Comparison of ENCODE assay signal across 14 cellular contexts in the genomic region with DNA sequence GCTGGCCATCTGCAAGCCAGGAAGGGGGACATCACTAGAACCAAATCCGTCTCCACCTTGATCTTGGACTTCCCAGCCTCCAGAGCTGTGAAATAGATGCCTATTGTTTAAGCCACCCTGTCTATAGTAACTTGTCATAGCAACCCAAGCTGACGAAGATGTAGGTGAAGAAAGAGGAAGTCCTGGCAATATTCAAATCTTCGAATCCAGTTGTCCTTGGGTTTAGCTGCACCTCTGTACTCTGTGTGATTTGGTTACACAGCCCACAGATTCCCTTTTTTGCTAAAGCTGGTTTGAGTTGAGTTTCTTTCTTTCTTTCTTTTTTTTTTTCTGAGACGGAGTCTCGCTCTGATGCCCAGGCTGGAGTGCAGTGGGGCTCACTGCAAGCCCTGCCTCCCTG.
DNase-seq lines count a peak whose midpoint lies in the region; ATAC-seq, FAIRE-seq and TF ChIP-seq lines count a peak whose summit lies in the region.
"Had no signal": no experiment of that assay in that cellular context is flagged by ENCODE, and none has a peak within 500 bp of the region (broad histone marks: within the 10 kb centered on the region; RNA-seq: fewer than 3 reads in every experiment).

No MANE protein-coding gene starts in this region.

- BruUV-seq in Caco-2 (replicated peaks; lab: Mats Ljungman, UMichigan), result no TSS peak

- H3K36me3 ChIP-seq in Caco-2 (ENCODE audit: control insufficient read depth, insufficient read depth, low read length) (no peaks in the 10 kb centered on the region), aorta (ENCODE audit: control insufficient read depth in 1 of 2, insufficient read depth in 2 of 2, low read length in 1 of 2) (no peaks in the 10 kb centered on the region)
- H3K36me3 ChIP-seq: cardiac muscle cell had no signal

- no peak overlapping the region for H3K4me3 ChIP-seq in Caco-2 (ENCODE audit: low read depth, low read length)
- H3K4me3 ChIP-seq in aorta (ENCODE audit: low read length in 2 of 2), result no peak overlapping the region
- H3K4me3 ChIP-seq: cardiac muscle cell had no signal

- H3K4me3 Mint-ChIP-seq in T-helper 17 cell (no peak overlapping the region), Caco-2 (ENCODE audit: unreplicated experiment) (no peak overlapping the region)
- no peak overlapping the region for H3K4me3 Mint-ChIP-seq in CD4-positive, alpha-beta T cell
- H3K4me3 Mint-ChIP-seq: activated CD8-positive, alpha-beta T cell treated with anti-CD3 and anti-CD28 coated beads, Interleukin-2, amount 10 ng/mL, durations not matched to agents 7 days and 5 days; nephron had no signal

- H3K27me3 ChIP-seq in CD4-positive, alpha-beta T cell (ENCODE audit: control insufficient read depth, insufficient read depth, low read length), result no peaks in the 10 kb centered on the region
- H3K27me3 ChIP-seq in Caco-2 (replicated peaks; ENCODE audit: control insufficient read depth, insufficient read depth, low read length), result no peaks in the 10 kb centered on the region
- no peaks in the 10 kb centered on the region for H3K27me3 ChIP-seq in aorta (ENCODE audit: control insufficient read depth in 1 of 2, insufficient read depth in 2 of 2, low read length in 1 of 2)
- H3K27me3 ChIP-seq: cardiac muscle cell had no signal

- H3K9me3 ChIP-seq in T-helper 17 cell (ENCODE audit: control insufficient read depth, low read length, poor library complexity, severe bottlenecking), result no peaks in the 10 kb centered on the region
- H3K9me3 ChIP-seq in CD4-positive, alpha-beta T cell (ENCODE audit: control insufficient read depth, low read length), result no peaks in the 10 kb centered on the region
- no peaks in the 10 kb centered on the region for H3K9me3 ChIP-seq in Caco-2
- no peaks in the 10 kb centered on the region for H3K9me3 ChIP-seq in aorta (ENCODE audit: control insufficient read depth, low read length)

- H3K27ac ChIP-seq in CD4-positive, alpha-beta T cell (ENCODE audit: low read depth, low read length), result no peak overlapping the region
- H3K27ac ChIP-seq in aorta (ENCODE audit: low read depth in 1 of 2, low read length in 2 of 2), result no peak overlapping the region
- H3K27ac ChIP-seq: cardiac muscle cell had no signal

- no peak for TF ChIP-seq POLR2A in GM12891 (IDR thresholded peaks at IDR 0.05; ENCODE audit: low read depth, low read length)

- H3K27me3 Mint-ChIP-seq in T-helper 17 cell (no peaks in the 10 kb centered on the region), Caco-2 (ENCODE audit: insufficient read depth, unreplicated experiment) (no peaks in the 10 kb centered on the region)
- no peaks in the 10 kb centered on the region for H3K27me3 Mint-ChIP-seq in CD4-positive, alpha-beta T cell
- H3K27me3 Mint-ChIP-seq: CD8-positive, alpha-beta memory T cell had no signal

- intact Hi-C loops in CD4-positive, alpha-beta T cell (cut with DNase I, micrococcal nuclease), result loop anchor here in 1 of 2 experiments (10.0 kb wide), 1 partner anchor 119 kb away; no protein-coding TSS in a partner anchor
- intact Hi-C loops in Caco-2 (cut with micrococcal nuclease; ENCODE audit: unreplicated experiment) (no loop called here), aorta (cut with DNase I) (no loop called here)

- H3K4me1 ChIP-seq in Caco-2, result peaks cover 12% of the 10 kb centered on the region; the same call in 1 of the 2 replicates
- H3K4me1 ChIP-seq in aorta (ENCODE audit: control insufficient read depth in 1 of 2, insufficient read depth in 2 of 2, low read length in 2 of 2), result no peaks in the 10 kb centered on the region

- CTCF ChIA-PET in CD4-positive, alpha-beta T cell (lab: Charles Lee), result interaction anchor here (0.6 kb wide), 1 partner anchor 1656 kb away, joined by 3 read pairs; no protein-coding TSS in a partner anchor
- CTCF ChIA-PET in Caco-2 (lab: Charles Lee), result no interaction called here

- H3K36me3 Mint-ChIP-seq in T-helper 17 cell (ENCODE audit: low read depth), result no peaks in the 10 kb centered on the region
- no peaks in the 10 kb centered on the region for H3K36me3 Mint-ChIP-seq in CD4-positive, alpha-beta T cell (ENCODE audit: low read depth)
- H3K36me3 Mint-ChIP-seq in Caco-2 (ENCODE audit: insufficient read depth, unreplicated experiment), result no peaks in the 10 kb centered on the region

- POLR2A ChIA-PET in CD4-positive, alpha-beta T cell (lab: Charles Lee), result no interaction called here
- POLR2A ChIA-PET in Caco-2 (lab: Charles Lee), result no interaction called here

- peaks cover 33% of the 10 kb centered on the region for H3K4me1 Mint-ChIP-seq in T-helper 17 cell
- H3K4me1 Mint-ChIP-seq in CD4-positive, alpha-beta T cell (ENCODE audit: low read depth), result peaks cover 40% of the 10 kb centered on the region
- peaks cover 14% of the 10 kb centered on the region for H3K4me1 Mint-ChIP-seq in Caco-2 (ENCODE audit: low read depth, unreplicated experiment)

- peak; percentile 78 for FAIRE-seq in GM12891 (lab: Jason Lieb, UNC)

- DNase-seq in GM12891 (ENCODE audit: insufficient read length, low spot score) (no peak), T-helper 17 cell (no peak), activated gamma-delta T cell (lab: John Stamatoyannopoulos, UW) (no peak), Caco-2 (no peak), aorta (no peak)
- no peak for DNase-seq in CD4-positive, alpha-beta T cell
- DNase-seq: activated CD8-positive, alpha-beta T cell treated with anti-CD3 and anti-CD28 coated beads, Interleukin-2, amount 10 ng/mL, durations not matched to agents 7 days and 5 days; CD8-positive, alpha-beta memory T cell; H7; NCI-H524 treated with DMSO at 0.1 percent for 48 hours had no signal

- TF ChIP-seq CTCF in CD4-positive, alpha-beta T cell (IDR thresholded peaks at IDR 0.05), result no peak
- TF ChIP-seq CTCF in Caco-2 (IDR thresholded peaks at IDR 0.05; ENCODE audit: insufficient read depth in 1 of 2, low read depth in 1 of 2, low read length in 1 of 2, severe bottlenecking in 1 of 2, unreplicated experiment in 1 of 2), result no peak

- H3K9me3 Mint-ChIP-seq in CD4-positive, alpha-beta T cell, result no peaks in the 10 kb centered on the region
- H3K9me3 Mint-ChIP-seq in Caco-2 (ENCODE audit: unreplicated experiment), result no peaks in the 10 kb centered on the region
- H3K9me3 Mint-ChIP-seq: CD8-positive, alpha-beta memory T cell; nephron had no signal

- H3K27ac Mint-ChIP-seq in T-helper 17 cell (peak overlapping the region; percentile 92), Caco-2 (ENCODE audit: unreplicated experiment) (no peak overlapping the region)
- H3K27ac Mint-ChIP-seq in CD4-positive, alpha-beta T cell, result no peak overlapping the region
- H3K27ac Mint-ChIP-seq: nephron had no signal

- ATAC-seq in GM21381 (IDR thresholded peaks at IDR 0.05; ENCODE audit: unreplicated experiment) (peak; percentile 62), HG03175 (IDR thresholded peaks at IDR 0.05; ENCODE audit: unreplicated experiment) (peak; percentile 58), T-helper 17 cell (peak; percentile 51), aorta (ENCODE audit: low FRiP score) (no peak)
- ATAC-seq in CD4-positive, alpha-beta T cell (ENCODE audit: poor library complexity), result no peak
- ATAC-seq: activated CD8-positive, alpha-beta T cell treated with anti-CD3 and anti-CD28 coated beads, Interleukin-2, amount 10 ng/mL, durations not matched to agents 7 days and 5 days had no signal

- whole genome bisulfite sequencing in aorta, 2 donors, result 84 to 91% methylated on average over 5 of the region's 5 CpGs

TF ChIP-seq in GM12891, 5 proteins besides CTCF, POLR2A, EP300 and RAD21:
- TF ChIP-seq SPI1 (IDR thresholded peaks at IDR 0.05; ENCODE audit: low read depth, low read length) (peak; percentile 99), POU2F2 (IDR thresholded peaks at IDR 0.05; ENCODE audit: low read depth, low read length) (peak; percentile 94), POLR2AphosphoS5 (IDR thresholded peaks at IDR 0.05; ENCODE audit: low read depth, low read length) (no peak), TAF1 (IDR thresholded peaks at IDR 0.05; ENCODE audit: low read depth, low read length) (no peak), PAX5 (IDR thresholded peaks at IDR 0.05; ENCODE audit: insufficient read depth, low read length, severe bottlenecking) (peak; percentile 79)

Comparison
In these comparisons a context has a peak if more than half of its experiments do, and no peak if none do; other contexts are left out.
1. ATAC-seq: peak in GM21381 (single experiment), HG03175 (single experiment) and T-helper 17 cell (single experiment); none in CD4-positive, alpha-beta T cell (single experiment) and aorta (single experiment).